1 cellular context compared by ENCODE assay signal in genomic region chr12:88036368-88036965, GRCh38.
TF ChIP-seq lines count a peak whose summit lies in the region.

No MANE protein-coding gene starts in this region.

TF ChIP-seq in H1, 55 proteins besides CTCF, POLR2A, EP300 and RAD21 (continued from another document):
- TF ChIP-seq SIN3A (conservative IDR thresholded peaks at IDR 0.05 in 1 of 2, IDR thresholded peaks at IDR 0.05 in 1 of 2; ENCODE audit: low read depth in 1 of 2, low read length in 2 of 2), result no peak
- no peak for TF ChIP-seq CHD7 (IDR thresholded peaks at IDR 0.05; ENCODE audit: insufficient replicate concordance, low read length)
- no peak for TF ChIP-seq POLR2AphosphoS5 (IDR thresholded peaks at IDR 0.05; ENCODE audit: low read depth, low read length)
- no peak for TF ChIP-seq RFX5 (IDR thresholded peaks at IDR 0.05; ENCODE audit: borderline replicate concordance, low read depth, low read length)
- no peak for TF ChIP-seq MAFK (IDR thresholded peaks at IDR 0.05; ENCODE audit: low read depth, low read length)
- TF ChIP-seq HDAC6 (IDR thresholded peaks at IDR 0.05; ENCODE audit: low read depth, low read length), result no peak
- no peak for TF ChIP-seq CHD2 (IDR thresholded peaks at IDR 0.05; ENCODE audit: low read length)
- TF ChIP-seq MAX (IDR thresholded peaks at IDR 0.05), result no peak
- TF ChIP-seq SP2 (IDR thresholded peaks at IDR 0.05; ENCODE audit: low read length), result no peak
- no peak for TF ChIP-seq KDM1A (IDR thresholded peaks at IDR 0.05; ENCODE audit: borderline replicate concordance, low read length)
- TF ChIP-seq SP4 (IDR thresholded peaks at IDR 0.05; ENCODE audit: low read length), result no peak
- TF ChIP-seq EGR1 (IDR thresholded peaks at IDR 0.05; ENCODE audit: borderline replicate concordance, low read depth, low read length), result no peak
